Comparison of ENCODE assay signal across 1 cellular context in the genomic region with DNA sequence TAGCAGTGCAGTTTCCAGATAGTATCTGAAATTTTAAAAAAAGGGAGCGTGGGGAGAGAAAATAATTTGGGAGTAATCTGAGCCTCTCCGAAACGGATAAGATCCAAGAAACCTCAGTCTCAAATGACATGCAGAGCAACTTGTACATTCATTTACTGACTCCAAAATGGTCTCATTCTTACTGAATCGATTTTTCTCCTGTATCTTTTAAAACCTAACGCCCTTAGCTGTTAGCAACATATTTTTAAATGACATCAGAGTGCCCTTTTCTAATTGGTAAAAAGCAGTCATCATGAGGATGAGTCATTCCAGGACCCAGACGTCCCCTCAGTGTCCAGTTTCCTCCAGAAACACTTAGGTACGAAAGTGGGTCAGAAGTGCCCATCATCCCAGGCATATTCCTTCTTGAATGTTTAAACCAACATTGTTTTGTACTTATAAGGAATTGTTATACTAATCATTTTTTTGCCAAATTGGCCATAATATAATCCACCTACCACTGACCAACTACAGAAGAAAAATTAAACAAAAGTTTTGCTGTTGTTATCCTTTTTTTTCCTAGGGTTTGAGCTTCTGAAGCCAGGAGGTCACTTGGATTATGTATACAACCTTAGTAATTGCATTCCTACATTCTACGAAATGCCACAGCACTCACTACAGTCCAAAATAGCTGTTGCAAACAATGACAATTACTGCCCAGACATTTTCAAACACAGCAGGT.
TF ChIP-seq lines count a peak whose summit lies in the region.

No MANE protein-coding gene starts in this region.

TF ChIP-seq in SK-N-SH, 30 proteins besides CTCF, POLR2A, EP300 and RAD21:
- TF ChIP-seq, protein P1, sequence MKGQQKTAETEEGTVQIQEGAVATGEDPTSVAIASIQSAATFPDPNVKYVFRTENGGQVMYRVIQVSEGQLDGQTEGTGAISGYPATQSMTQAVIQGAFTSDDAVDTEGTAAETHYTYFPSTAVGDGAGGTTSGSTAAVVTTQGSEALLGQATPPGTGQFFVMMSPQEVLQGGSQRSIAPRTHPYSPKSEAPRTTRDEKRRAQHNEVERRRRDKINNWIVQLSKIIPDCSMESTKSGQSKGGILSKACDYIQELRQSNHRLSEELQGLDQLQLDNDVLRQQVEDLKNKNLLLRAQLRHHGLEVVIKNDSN (IDR thresholded peaks at IDR 0.05; ENCODE audit: borderline replicate concordance, low read depth) = no peak
- no peak for TF ChIP-seq GABPA (IDR thresholded peaks at IDR 0.05; ENCODE audit: low read depth)
- TF ChIP-seq ELF1 (IDR thresholded peaks at IDR 0.05) = no peak
- no peak for TF ChIP-seq YY1 (IDR thresholded peaks at IDR 0.05; ENCODE audit: low read depth)
- peak; percentile 42 for TF ChIP-seq FOSL2 (IDR thresholded peaks at IDR 0.05; ENCODE audit: borderline replicate concordance, low read depth)
- TF ChIP-seq, protein P2, sequence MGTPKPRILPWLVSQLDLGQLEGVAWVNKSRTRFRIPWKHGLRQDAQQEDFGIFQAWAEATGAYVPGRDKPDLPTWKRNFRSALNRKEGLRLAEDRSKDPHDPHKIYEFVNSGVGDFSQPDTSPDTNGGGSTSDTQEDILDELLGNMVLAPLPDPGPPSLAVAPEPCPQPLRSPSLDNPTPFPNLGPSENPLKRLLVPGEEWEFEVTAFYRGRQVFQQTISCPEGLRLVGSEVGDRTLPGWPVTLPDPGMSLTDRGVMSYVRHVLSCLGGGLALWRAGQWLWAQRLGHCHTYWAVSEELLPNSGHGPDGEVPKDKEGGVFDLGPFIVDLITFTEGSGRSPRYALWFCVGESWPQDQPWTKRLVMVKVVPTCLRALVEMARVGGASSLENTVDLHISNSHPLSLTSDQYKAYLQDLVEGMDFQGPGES (IDR thresholded peaks at IDR 0.05; ENCODE audit: low read depth, low read length) = no peak
- TF ChIP-seq TEAD4 (IDR thresholded peaks at IDR 0.05; ENCODE audit: borderline replicate concordance, insufficient read depth) = no peak
- TF ChIP-seq, protein P3, sequence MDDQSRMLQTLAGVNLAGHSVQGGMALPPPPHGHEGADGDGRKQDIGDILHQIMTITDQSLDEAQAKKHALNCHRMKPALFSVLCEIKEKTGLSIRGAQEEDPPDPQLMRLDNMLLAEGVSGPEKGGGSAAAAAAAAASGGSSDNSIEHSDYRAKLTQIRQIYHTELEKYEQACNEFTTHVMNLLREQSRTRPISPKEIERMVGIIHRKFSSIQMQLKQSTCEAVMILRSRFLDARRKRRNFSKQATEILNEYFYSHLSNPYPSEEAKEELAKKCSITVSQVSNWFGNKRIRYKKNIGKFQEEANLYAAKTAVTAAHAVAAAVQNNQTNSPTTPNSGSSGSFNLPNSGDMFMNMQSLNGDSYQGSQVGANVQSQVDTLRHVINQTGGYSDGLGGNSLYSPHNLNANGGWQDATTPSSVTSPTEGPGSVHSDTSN (IDR thresholded peaks at IDR 0.05) = no peak
- 0 out of 2 replicates have a peak, but pooled peaks have one; percentile 9 for TF ChIP-seq JUND (IDR thresholded peaks at IDR 0.05)
- TF ChIP-seq GATA2 (CRISPR knock-in tag; IDR thresholded peaks at IDR 0.05) = no peak
- TF ChIP-seq RCOR1 (IDR thresholded peaks at IDR 0.05; ENCODE audit: low read length) = no peak
- TF ChIP-seq MAX (IDR thresholded peaks at IDR 0.05; ENCODE audit: low read depth) = no peak
- TF ChIP-seq POLR2AphosphoS5 (IDR thresholded peaks at IDR 0.05; ENCODE audit: low read depth, low read length) = no peak
- no peak for TF ChIP-seq REST (IDR thresholded peaks at IDR 0.05; ENCODE audit: low read depth, low read length)
- no peak for TF ChIP-seq USF2 (IDR thresholded peaks at IDR 0.05; ENCODE audit: borderline replicate concordance, low read depth, low read length)
- TF ChIP-seq ZBTB33 (IDR thresholded peaks at IDR 0.05; ENCODE audit: borderline replicate concordance, low read depth) = no peak
- TF ChIP-seq RXRA (IDR thresholded peaks at IDR 0.05; ENCODE audit: borderline replicate concordance, low read depth) = no peak
- no peak for TF ChIP-seq RFX5 (IDR thresholded peaks at IDR 0.05; ENCODE audit: low read length)
